ENCODE assay signal across 8 cellular contexts in the genomic region with DNA sequence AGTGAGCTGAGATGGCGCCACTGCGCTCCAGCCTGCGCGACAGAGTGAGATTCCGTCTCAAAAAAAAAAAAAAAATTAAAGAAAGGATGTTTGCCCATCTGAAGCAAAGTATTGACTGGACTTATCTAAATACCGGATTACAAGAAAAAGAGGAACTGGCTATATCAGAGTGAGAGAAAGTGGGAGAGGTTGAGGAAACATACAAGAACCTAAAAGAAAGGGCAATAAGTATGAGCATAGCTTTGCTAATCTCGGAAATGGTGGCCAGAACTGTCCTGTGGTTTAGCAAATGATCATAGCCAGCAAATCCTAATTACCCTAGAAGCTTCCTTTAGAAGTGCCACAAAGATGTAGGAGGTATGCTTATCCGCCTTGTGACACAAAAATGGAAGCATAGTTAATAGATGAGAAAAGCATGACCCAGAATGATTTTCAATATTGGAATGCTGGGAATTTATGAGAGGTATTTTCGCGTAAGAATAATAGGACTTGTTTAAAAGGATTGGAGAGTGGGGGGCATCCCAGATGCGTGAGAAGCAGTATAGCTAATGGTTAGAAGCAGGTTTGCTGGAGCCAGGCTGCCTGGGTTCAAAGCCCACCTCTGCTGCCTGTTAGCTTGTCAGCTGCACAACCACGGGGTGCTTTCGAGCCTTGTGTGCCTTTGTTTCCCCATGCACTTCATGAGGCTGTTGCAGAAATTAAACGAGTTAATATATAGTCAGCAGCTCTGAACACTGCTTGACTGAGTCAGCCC. TPM values are rescaled to one million over a fixed set of nuclear protein-coding genes. Genes with fewer than 3 reads are reported as not detected.
DNase-seq lines count a peak whose midpoint lies in the region; ATAC-seq, FAIRE-seq and TF ChIP-seq lines count a peak whose summit lies in the region.

No MANE protein-coding gene starts in this region.

- no peak for FAIRE-seq in urothelium cell line (lab: Jason Lieb, UNC)

- H3K4me1 ChIP-seq in iPS DF 6.9 (ENCODE audit: control insufficient read depth, insufficient read depth, low read length) = no peaks in the 10 kb centered on the region

- intact Hi-C loops in activated B cell treated with CpG ODN at 0.5 μM for 24 hours (cut with micrococcal nuclease) = loop anchor here (5.0 kb wide), 2 partner anchors 475 to 850 kb away; a partner anchor contains a TSS

- peak overlapping the region; percentile 35 for H3K27ac Mint-ChIP-seq in activated B cell treated with CpG ODN at 0.5 μM for 24 hours
- H3K27ac Mint-ChIP-seq in stimulated activated effector memory CD8-positive, alpha-beta T cell treated with anti-CD3 and anti-CD28 coated beads, Interleukin-12 subunit alpha, Interleukin-12 subunit beta, amount 100 ng/mL, for 72 hours = peak overlapping the region; percentile 95

- no peaks in the 10 kb centered on the region for H3K27me3 Mint-ChIP-seq in activated B cell treated with CpG ODN at 0.5 μM for 24 hours

- H3K4me1 Mint-ChIP-seq in activated B cell treated with CpG ODN at 0.5 μM for 24 hours = peaks cover 42% of the 10 kb centered on the region
- H3K4me1 Mint-ChIP-seq in stimulated activated effector memory CD8-positive, alpha-beta T cell treated with anti-CD3 and anti-CD28 coated beads, Interleukin-12 subunit alpha, Interleukin-12 subunit beta, amount 100 ng/mL, for 72 hours = peaks cover 31% of the 10 kb centered on the region

- 100% methylated on average over 3 of the region's 14 CpGs for whole genome bisulfite sequencing in iPS DF 6.9 (ENCODE audit: insufficient coverage, insufficient read length)

- ATAC-seq in activated B cell treated with CpG ODN at 0.5 μM for 24 hours (ENCODE audit: low read depth) (no peak), GM19035 (IDR thresholded peaks at IDR 0.05; ENCODE audit: unreplicated experiment) (no peak)
- no peak for ATAC-seq in stimulated activated effector memory CD8-positive, alpha-beta T cell treated with anti-CD3 and anti-CD28 coated beads, Interleukin-12 subunit alpha, Interleukin-12 subunit beta, amount 100 ng/mL, for 72 hours

- H3K36me3 Mint-ChIP-seq in activated B cell treated with CpG ODN at 0.5 μM for 24 hours (ENCODE audit: low read depth) = peaks cover 23% of the 10 kb centered on the region
- peaks cover 41% of the 10 kb centered on the region for H3K36me3 Mint-ChIP-seq in stimulated activated effector memory CD8-positive, alpha-beta T cell treated with anti-CD3 and anti-CD28 coated beads, Interleukin-12 subunit alpha, Interleukin-12 subunit beta, amount 100 ng/mL, for 72 hours

- H3K9me3 ChIP-seq in iPS DF 6.9 (ENCODE audit: control insufficient read depth, insufficient read depth, low read length) = no peaks in the 10 kb centered on the region

- DNase-seq in AG04449 (ENCODE audit: low read depth, low spot score) (peak; percentile 84), HK-2 (ENCODE audit: unreplicated experiment) (peak; percentile 25), activated B cell treated with CpG ODN at 0.5 μM for 24 hours (no peak), iPS DF 6.9 (ENCODE audit: low read depth, low spot score) (no peak), urothelium cell line (ENCODE audit: low spot score) (no peak), SHP77 (lab: John Stamatoyannopoulos, UW) (no peak)
- DNase-seq in stimulated activated effector memory CD8-positive, alpha-beta T cell treated with anti-CD3 and anti-CD28 coated beads, Interleukin-12 subunit alpha, Interleukin-12 subunit beta, amount 100 ng/mL, for 72 hours (ENCODE audit: low spot score in 2 of 2) = no peak

- no peaks in the 10 kb centered on the region for H3K36me3 ChIP-seq in iPS DF 6.9 (ENCODE audit: control insufficient read depth, insufficient read depth, low read length)

- TF ChIP-seq CTCF in AG04449 (IDR thresholded peaks at IDR 0.05; ENCODE audit: insufficient read depth, low read length, missing control alignments) = no peak
- TF ChIP-seq CTCF in activated B cell treated with CpG ODN at 0.5 μM for 24 hours (IDR thresholded peaks at IDR 0.05) = no peak

- POLR2A ChIA-PET in AG04449 (lab: Yijun Ruan, JAX) (interaction anchor here (0.7 to 1.5 kb wide), 7 partner anchors 35 to 406 kb away, joined by 3 to 7 read pairs (median 3); a partner anchor contains a TSS), activated B cell treated with CpG ODN at 0.5 μM for 24 hours (lab: Charles Lee) (interaction anchor here (0.6 to 2.7 kb wide), 9 partner anchors 43 to 89 kb away, joined by 3 to 20 read pairs (median 5); a partner anchor contains a TSS)

- CTCF ChIA-PET in AG04449 (lab: Yijun Ruan, JAX) = interaction anchor here (1.0 to 1.6 kb wide), 4 partner anchors 9 to 198 kb away, joined by 3 to 4 read pairs (median 3); no protein-coding TSS in a partner anchor
- CTCF ChIA-PET in activated B cell treated with CpG ODN at 0.5 μM for 24 hours (lab: Charles Lee) = no interaction called here

- no peaks in the 10 kb centered on the region for H3K27me3 ChIP-seq in iPS DF 6.9 (ENCODE audit: control insufficient read depth, insufficient read depth, low read length)

- H3K4me3 ChIP-seq in AG04449 (ENCODE audit: low read depth, low read length) (peak overlapping the region; percentile 95), iPS DF 6.9 (ENCODE audit: low read length) (peak overlapping the region; percentile 94; the same call in 1 of the 2 replicates)

- peak overlapping the region; percentile 92 for H3K4me3 Mint-ChIP-seq in activated B cell treated with CpG ODN at 0.5 μM for 24 hours
- H3K4me3 Mint-ChIP-seq in stimulated activated effector memory CD8-positive, alpha-beta T cell treated with anti-CD3 and anti-CD28 coated beads, Interleukin-12 subunit alpha, Interleukin-12 subunit beta, amount 100 ng/mL, for 72 hours = peak overlapping the region; percentile 94

- H3K27ac ChIP-seq in iPS DF 6.9 (ENCODE audit: low read length) = no peak overlapping the region

- no peaks in the 10 kb centered on the region for H3K9me3 Mint-ChIP-seq in activated B cell treated with CpG ODN at 0.5 μM for 24 hours
- H3K9me3 Mint-ChIP-seq in stimulated activated effector memory CD8-positive, alpha-beta T cell treated with anti-CD3 and anti-CD28 coated beads, Interleukin-12 subunit alpha, Interleukin-12 subunit beta, amount 100 ng/mL, for 72 hours = no peaks in the 10 kb centered on the region

RNA-seq across cellular contexts. Expression of a gene that starts 1.2 kb away (rescaled TPM):
- total RNA-seq in activated B cell treated with CpG ODN at 0.5 μM for 24 hours = 68.0 and 73.8 TPM in 2 replicates

RNA-seq across cellular contexts. Expression of a gene that starts 38.6 kb away (rescaled TPM):
- total RNA-seq in activated B cell treated with CpG ODN at 0.5 μM for 24 hours = not detected in 2 replicates

RNA-seq across cellular contexts. Expression of a gene that starts 55.6 kb away (rescaled TPM):
- 98.2 and 103 TPM in 2 replicates for total RNA-seq in activated B cell treated with CpG ODN at 0.5 μM for 24 hours

Comparison
In these comparisons a context has a peak if more than half of its experiments do, and no peak if none do; other contexts are left out.
1. DNase-seq: peak in AG04449 (single experiment) and HK-2 (single experiment); none in activated B cell treated with CpG ODN at 0.5 μM for 24 hours (single experiment), iPS DF 6.9 (single experiment), stimulated activated effector memory CD8-positive, alpha-beta T cell treated with anti-CD3 and anti-CD28 coated beads, Interleukin-12 subunit alpha, Interleukin-12 subunit beta, amount 100 ng/mL, for 72 hours (0 of 2), urothelium cell line (single experiment) and SHP77 (0 of 2).